1 cellular context compared by ENCODE assay signal in genomic region chr1:155324041-155324716, GRCh38.
TF ChIP-seq lines count a peak whose summit lies in the region.

No MANE protein-coding gene starts in this region.

TF ChIP-seq in HEK293, 187 proteins besides CTCF, POLR2A, EP300 and RAD21 (continued from another document and continues in another):
- peak; percentile 61; the same call in 1 of the 2 replicates for TF ChIP-seq ZNF449 (tag by site-specific recombination; IDR thresholded peaks at IDR 0.05)
- TF ChIP-seq ZNF37A (tag by site-specific recombination; IDR thresholded peaks at IDR 0.05): no peak
- TF ChIP-seq ZNF350 (tag by site-specific recombination; IDR thresholded peaks at IDR 0.05): no peak
- no peak for TF ChIP-seq ZNF623 (tag by site-specific recombination; IDR thresholded peaks at IDR 0.05)
- TF ChIP-seq REST (tag by site-specific recombination; IDR thresholded peaks at IDR 0.05): no peak
- peak; percentile 49 for TF ChIP-seq EGR2 (tag by site-specific recombination; IDR thresholded peaks at IDR 0.05; ENCODE audit: low read depth)
- TF ChIP-seq SCRT1 (tag by site-specific recombination; IDR thresholded peaks at IDR 0.05; ENCODE audit: borderline replicate concordance): no peak
- no peak for TF ChIP-seq ZNF654 (tag by site-specific recombination; IDR thresholded peaks at IDR 0.05; ENCODE audit: low read depth)
- TF ChIP-seq OVOL3 (tag by site-specific recombination; IDR thresholded peaks at IDR 0.05): peak; percentile 54; the same call in 1 of the 2 replicates
- no peak for TF ChIP-seq ZNF548 (tag by site-specific recombination; IDR thresholded peaks at IDR 0.05)
- no peak for TF ChIP-seq ZNF747 (tag by site-specific recombination; IDR thresholded peaks at IDR 0.05)
- TF ChIP-seq ZFP37 (tag by site-specific recombination; IDR thresholded peaks at IDR 0.05): peak; percentile 17; the same call in 1 of the 2 replicates
- peak; percentile 73 for TF ChIP-seq ZNF600 (tag by site-specific recombination; IDR thresholded peaks at IDR 0.05)
- no peak for TF ChIP-seq ZSCAN4 (tag by site-specific recombination; IDR thresholded peaks at IDR 0.05)
- TF ChIP-seq BCL11B (tag by site-specific recombination; IDR thresholded peaks at IDR 0.05; ENCODE audit: low read depth): peak; percentile 49
- no peak for TF ChIP-seq ZNF26 (tag by site-specific recombination; IDR thresholded peaks at IDR 0.05)
- TF ChIP-seq ZNF175 (tag by site-specific recombination; IDR thresholded peaks at IDR 0.05): no peak
- TF ChIP-seq PRDM1 (tag by site-specific recombination; IDR thresholded peaks at IDR 0.05): no peak
- no peak for TF ChIP-seq ZNF239 (tag by site-specific recombination; IDR thresholded peaks at IDR 0.05)
- TF ChIP-seq ZNF513 (tag by site-specific recombination; IDR thresholded peaks at IDR 0.05): no peak
- TF ChIP-seq ZNF16 (tag by site-specific recombination; IDR thresholded peaks at IDR 0.05; ENCODE audit: low read depth): no peak
- TF ChIP-seq ZNF596 (tag by site-specific recombination; IDR thresholded peaks at IDR 0.05): no peak
- no peak for TF ChIP-seq ZNF571 (tag by site-specific recombination; IDR thresholded peaks at IDR 0.05)
- no peak for TF ChIP-seq PRDM6 (tag by site-specific recombination; IDR thresholded peaks at IDR 0.05)
- TF ChIP-seq ZNF292 (tag by site-specific recombination; IDR thresholded peaks at IDR 0.05; ENCODE audit: borderline replicate concordance, low read depth): no peak
- no peak for TF ChIP-seq SETDB1 (IDR thresholded peaks at IDR 0.05; ENCODE audit: insufficient read length, low read length)
- TF ChIP-seq ZNF221 (tag by site-specific recombination; IDR thresholded peaks at IDR 0.05; ENCODE audit: borderline replicate concordance): no peak
- peak; percentile 10; the same call in 1 of the 2 replicates for TF ChIP-seq ZNF18 (tag by site-specific recombination; IDR thresholded peaks at IDR 0.05)
- peak; percentile 54; the same call in 1 of the 2 replicates for TF ChIP-seq KLF16 (tag by site-specific recombination; IDR thresholded peaks at IDR 0.05)
- TF ChIP-seq ZNF830 (tag by site-specific recombination; IDR thresholded peaks at IDR 0.05; ENCODE audit: low read depth): no peak
- no peak for TF ChIP-seq ATF2 (tag by site-specific recombination; IDR thresholded peaks at IDR 0.05; ENCODE audit: low read depth)
- TF ChIP-seq ZNF792 (tag by site-specific recombination; IDR thresholded peaks at IDR 0.05): no peak
- no peak for TF ChIP-seq ZNF121 (tag by site-specific recombination; IDR thresholded peaks at IDR 0.05)
- no peak for TF ChIP-seq ZNF670 (tag by site-specific recombination; IDR thresholded peaks at IDR 0.05; ENCODE audit: low read depth)
- TF ChIP-seq ZNF248 (tag by site-specific recombination; IDR thresholded peaks at IDR 0.05): no peak
- no peak for TF ChIP-seq HOXC10 (CRISPR knock-in tag; IDR thresholded peaks at IDR 0.05)
- TF ChIP-seq ZNF112 (tag by site-specific recombination; IDR thresholded peaks at IDR 0.05): no peak
- TF ChIP-seq ZNF138 (tag by site-specific recombination; IDR thresholded peaks at IDR 0.05; ENCODE audit: borderline replicate concordance): no peak
- TF ChIP-seq ZNF777 (tag by site-specific recombination; IDR thresholded peaks at IDR 0.05; ENCODE audit: borderline replicate concordance): no peak
- no peak for TF ChIP-seq ZSCAN18 (tag by site-specific recombination; IDR thresholded peaks at IDR 0.05)
- no peak for TF ChIP-seq ZNF2 (tag by site-specific recombination; IDR thresholded peaks at IDR 0.05)
- no peak for TF ChIP-seq ZNF707 (tag by site-specific recombination; IDR thresholded peaks at IDR 0.05)
- TF ChIP-seq TSHZ1 (tag by site-specific recombination; IDR thresholded peaks at IDR 0.05; ENCODE audit: borderline replicate concordance): no peak
- TF ChIP-seq ZNF324 (tag by site-specific recombination; IDR thresholded peaks at IDR 0.05): peak; percentile 68; the same call in 1 of the 2 replicates
- no peak for TF ChIP-seq ZNF677 (tag by site-specific recombination; IDR thresholded peaks at IDR 0.05)
- no peak for TF ChIP-seq MEIS1 (CRISPR knock-in tag; IDR thresholded peaks at IDR 0.05; ENCODE audit: borderline replicate concordance)
